9 cellular contexts compared by ENCODE assay signal in the genomic region with DNA sequence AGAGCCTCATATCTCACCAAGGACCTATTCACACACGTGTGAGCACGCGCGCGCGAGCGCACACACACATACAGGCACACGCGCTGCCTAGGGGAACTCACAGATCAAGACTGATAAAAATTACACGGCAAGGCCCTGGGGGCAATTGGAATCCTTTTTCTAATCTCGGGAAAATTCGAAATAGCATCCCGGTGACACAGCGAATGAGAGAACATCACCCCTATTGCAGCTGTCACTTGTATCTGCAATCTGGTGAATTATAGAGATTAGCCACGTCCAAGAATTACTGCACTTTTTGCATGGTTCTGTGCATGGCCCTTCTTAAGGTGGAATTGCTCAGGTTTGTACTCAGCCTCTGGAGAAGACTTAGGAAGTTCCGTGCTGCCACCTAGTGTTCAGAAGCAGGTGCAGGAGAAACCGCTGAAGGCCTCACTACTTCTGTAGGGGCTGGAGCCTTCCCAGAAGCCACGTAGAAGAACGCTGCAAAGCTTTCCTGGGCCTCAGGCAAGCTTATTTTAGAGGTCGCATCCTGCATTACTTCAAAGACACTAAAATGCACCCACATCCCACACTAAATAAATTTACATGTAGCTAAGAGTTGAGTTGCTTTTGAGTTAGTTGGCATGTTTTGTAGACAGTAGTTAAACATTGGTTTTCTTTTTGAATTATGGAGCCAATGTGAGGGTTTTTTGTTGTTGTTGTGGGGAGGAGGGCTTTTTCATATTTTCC.
A peak's percentile ranks its signal among the peaks of the same experiment; 100 is the strongest.
DNase-seq lines count a peak whose midpoint lies in the region; ATAC-seq and TF ChIP-seq lines count a peak whose summit lies in the region.
"Had no signal": no experiment of that assay in that cellular context is flagged by ENCODE, and none has a peak within 500 bp of the region (broad histone marks: within the 10 kb centered on the region; RNA-seq: fewer than 3 reads in every experiment).

No MANE protein-coding gene starts in this region.

- H3K36me3 Mint-ChIP-seq in mesothelial cell of epicardium, result no peaks in the 10 kb centered on the region
- no peaks in the 10 kb centered on the region for H3K36me3 Mint-ChIP-seq in stimulated activated effector memory CD8-positive, alpha-beta T cell treated with anti-CD3 and anti-CD28 coated beads, Interleukin-12 subunit alpha, Interleukin-12 subunit beta, amount 100 ng/mL, for 72 hours

- ATAC-seq in GM19395 (IDR thresholded peaks at IDR 0.05; ENCODE audit: unreplicated experiment) (peak; percentile 93), HG03571 (IDR thresholded peaks at IDR 0.05; ENCODE audit: unreplicated experiment) (peak; percentile 86)
- ATAC-seq in stimulated activated effector memory CD8-positive, alpha-beta T cell treated with anti-CD3 and anti-CD28 coated beads, Interleukin-12 subunit alpha, Interleukin-12 subunit beta, amount 100 ng/mL, for 72 hours, result peak; percentile 68

- no peaks in the 10 kb centered on the region for H3K27me3 Mint-ChIP-seq in mesothelial cell of epicardium (ENCODE audit: low read depth)

- no peaks in the 10 kb centered on the region for H3K9me3 Mint-ChIP-seq in mesothelial cell of epicardium
- no peaks in the 10 kb centered on the region for H3K9me3 Mint-ChIP-seq in stimulated activated effector memory CD8-positive, alpha-beta T cell treated with anti-CD3 and anti-CD28 coated beads, Interleukin-12 subunit alpha, Interleukin-12 subunit beta, amount 100 ng/mL, for 72 hours
- H3K9me3 Mint-ChIP-seq: IgD-negative memory B cell had no signal

- TF ChIP-seq CTCF in C4-2B (conservative IDR thresholded peaks at IDR 0.05) (peak; percentile 92), mesothelial cell of epicardium (IDR thresholded peaks at IDR 0.05; ENCODE audit: unreplicated experiment) (peak; percentile 77)

- peaks cover 68% of the 10 kb centered on the region for H3K4me1 Mint-ChIP-seq in mesothelial cell of epicardium
- H3K4me1 Mint-ChIP-seq in stimulated activated effector memory CD8-positive, alpha-beta T cell treated with anti-CD3 and anti-CD28 coated beads, Interleukin-12 subunit alpha, Interleukin-12 subunit beta, amount 100 ng/mL, for 72 hours, result no peaks in the 10 kb centered on the region
- H3K4me1 Mint-ChIP-seq: IgD-negative memory B cell had no signal

- H3K27ac Mint-ChIP-seq in mesothelial cell of epicardium, result peak overlapping the region; percentile 10
- no peak overlapping the region for H3K27ac Mint-ChIP-seq in stimulated activated effector memory CD8-positive, alpha-beta T cell treated with anti-CD3 and anti-CD28 coated beads, Interleukin-12 subunit alpha, Interleukin-12 subunit beta, amount 100 ng/mL, for 72 hours
- H3K27ac Mint-ChIP-seq: IgD-negative memory B cell had no signal

- no peak overlapping the region for H3K27ac ChIP-seq in C4-2B

- DNase-seq in NCI-H526 treated with DMSO at 0.1 percent for 48 hours (lab: John Stamatoyannopoulos, UW) (peak; percentile 64), epidermal melanocyte (ENCODE audit: insufficient read length, low spot score) (peak; percentile 43), mesothelial cell of epicardium (ENCODE audit: low spot score in 2 of 2, unreplicated experiment in 2 of 2) (peak; percentile 54 to 82)
- DNase-seq in activated CD4-positive, alpha-beta T cell treated with anti-CD3 and anti-CD28 coated beads, Interleukin-2, amount 50 U/mL, for 4 hours, result peak; percentile 13 to 21
- DNase-seq in stimulated activated effector memory CD8-positive, alpha-beta T cell treated with anti-CD3 and anti-CD28 coated beads, Interleukin-12 subunit alpha, Interleukin-12 subunit beta, amount 100 ng/mL, for 72 hours (ENCODE audit: low spot score in 2 of 2), result peak; percentile 9 to 59

- no peak overlapping the region for H3K4me3 Mint-ChIP-seq in mesothelial cell of epicardium
- H3K4me3 Mint-ChIP-seq in stimulated activated effector memory CD8-positive, alpha-beta T cell treated with anti-CD3 and anti-CD28 coated beads, Interleukin-12 subunit alpha, Interleukin-12 subunit beta, amount 100 ng/mL, for 72 hours, result no peak overlapping the region
- H3K4me3 Mint-ChIP-seq: IgD-negative memory B cell had no signal

Comparison
In these comparisons a context has a peak if more than half of its experiments do, and no peak if none do; other contexts are left out.
1. DNase-seq: peak in every context shown above with its lines; median percentile 68 in mesothelial cell of epicardium; 64 in NCI-H526 treated with DMSO at 0.1 percent for 48 hours; 43 in epidermal melanocyte; 34 in stimulated activated effector memory CD8-positive, alpha-beta T cell treated with anti-CD3 and anti-CD28 coated beads, Interleukin-12 subunit alpha, Interleukin-12 subunit beta, amount 100 ng/mL, for 72 hours; 17 in activated CD4-positive, alpha-beta T cell treated with anti-CD3 and anti-CD28 coated beads, Interleukin-2, amount 50 U/mL, for 4 hours.